Comparison of ENCODE assay signal across 11 cellular contexts in genomic region chr7:95676691-95677090, GRCh38.
"Had no signal": no experiment of that assay in that cellular context is flagged by ENCODE, and none has a peak within 500 bp of the region (broad histone marks: within the 10 kb centered on the region; RNA-seq: fewer than 3 reads in every experiment).

No MANE protein-coding gene starts in this region.

- H3K36me3 ChIP-seq: HAP-1 had no signal

- H3K4me3 Mint-ChIP-seq: GM23338, H9, HFFc6 had no signal

- H3K9me3 Mint-ChIP-seq: GM23338, H9, HFFc6 had no signal

- H3K27ac ChIP-seq: GM23248 had no signal

- ATAC-seq: GM23338, HCT116 had no signal

- H3K4me1 ChIP-seq: HAP-1 had no signal

- H3K27ac Mint-ChIP-seq: GM23338, H9, HFFc6 had no signal

- H3K4me2 ChIP-seq: GM23338 had no signal

- H3K4me3 ChIP-seq: GM23248, GM23338, HAP-1 had no signal

- DNase-seq: GM23248, GOT3, H7, H9, HCEC 1CT, HFFc6 had no signal

- H3K4me1 Mint-ChIP-seq: GM23338, H9 had no signal

- H2AFZ ChIP-seq: GM23248, GM23338 had no signal

- H3K9me3 ChIP-seq: HAP-1 had no signal

- H3K9ac ChIP-seq: GM23248 had no signal

- FAIRE-seq: H1, H54 had no signal
